In the genomic region with DNA sequence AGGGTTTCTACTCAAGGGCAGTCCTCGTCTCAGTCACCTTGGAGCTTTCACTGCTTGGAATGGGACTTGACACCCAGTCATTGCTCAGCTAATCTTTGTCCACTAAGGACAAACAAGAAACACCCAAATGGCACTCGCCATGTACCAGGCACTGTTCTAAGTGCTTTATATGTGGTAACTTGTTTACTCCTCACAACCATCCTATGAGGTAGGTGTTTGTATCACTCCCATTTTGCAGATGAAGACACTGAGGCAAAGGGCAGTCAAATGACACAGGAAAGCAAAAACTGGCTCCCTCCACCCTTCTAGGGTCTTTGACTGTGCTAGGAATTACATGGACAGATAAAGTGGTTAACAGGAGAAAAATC, we compare ENCODE assay signal across 9 cellular contexts. TPM values are rescaled to one million over a fixed set of nuclear protein-coding genes. Genes with fewer than 3 reads are reported as not detected.
DNase-seq lines count a peak whose midpoint lies in the region; ATAC-seq and TF ChIP-seq lines count a peak whose summit lies in the region.
"Had no signal": no experiment of that assay in that cellular context is flagged by ENCODE, and none has a peak within 500 bp of the region (broad histone marks: within the 10 kb centered on the region; RNA-seq: fewer than 3 reads in every experiment).

No MANE protein-coding gene starts in this region.

- H3K9me3 Mint-ChIP-seq in naive B cell: peaks cover 0 to 1% (median 0%) of the 10 kb centered on the region in 7 donors

- no peak overlapping the region for H3K4me3 ChIP-seq in left ventricle myocardium inferior
- H3K4me3 ChIP-seq in adrenal gland: no peak overlapping the region
- H3K4me3 ChIP-seq in upper lobe of right lung: no peak overlapping the region

- no peaks in the 10 kb centered on the region for H3K27me3 Mint-ChIP-seq in naive B cell

- 36 to 61% (median 52%) methylated on average over 2 of the region's 2 CpGs for WGBS in adrenal gland, 4 donors

- intact Hi-C loops in left ventricle myocardium inferior (cut with micrococcal nuclease) (loop anchor here (10.0 kb wide), 2 partner anchors 85 to 205 kb away; no protein-coding TSS in a partner anchor), Right ventricle myocardium superior (cut with DNase I) (loop anchor here (10.0 kb wide), 4 partner anchors 85 to 435 kb away; a partner anchor contains a TSS), adrenal gland (cut with DNase I) (loop anchor here (10.0 kb wide), 2 partner anchors 205 to 375 kb away; no protein-coding TSS in a partner anchor), upper lobe of right lung (cut with DNase I) (no loop called here)

- peak overlapping the region; percentile 42 to 86 (median 72) for H3K4me3 Mint-ChIP-seq in naive B cell

- peak overlapping the region in 5 of 6 donors; percentile 71 to 99 (median 93) for H3K27ac Mint-ChIP-seq in naive B cell

- H3K4me1 ChIP-seq in left ventricle myocardium inferior: peaks cover 94% of the 10 kb centered on the region
- H3K4me1 ChIP-seq in adrenal gland (replicated peaks in 1 of 2): peaks cover 55 to 82% of the 10 kb centered on the region in 2 donors
- peaks cover 76% of the 10 kb centered on the region for H3K4me1 ChIP-seq in upper lobe of right lung

- no peaks in the 10 kb centered on the region for H3K27me3 ChIP-seq in left ventricle myocardium inferior (ENCODE audit: low read depth)
- H3K27me3 ChIP-seq in adrenal gland: no peaks in the 10 kb centered on the region
- H3K27me3 ChIP-seq in upper lobe of right lung: no peaks in the 10 kb centered on the region

- DNase-seq in left ventricle myocardium inferior: no peak
- DNase-seq in Right ventricle myocardium superior: no peak
- DNase-seq in adrenal gland: no peak
- DNase-seq in naive B cell: no peak
- no peak for DNase-seq in upper lobe of right lung
- DNase-seq in ecto neural progenitor cell (ENCODE audit: low spot score): no peak

- H3K4me1 Mint-ChIP-seq in naive B cell: peaks cover 44 to 86% (median 80%) of the 10 kb centered on the region in 3 donors

- H3K36me3 Mint-ChIP-seq in naive B cell: no peaks in the 10 kb centered on the region

- ATAC-seq in Right ventricle myocardium superior (ENCODE audit: poor library complexity) (no peak), naive B cell (ENCODE audit: low read depth in 2 of 2) (no peak), upper lobe of right lung (no peak), HG03025 (IDR thresholded peaks at IDR 0.05; ENCODE audit: low FRiP score, unreplicated experiment) (no peak), GM21529 (IDR thresholded peaks at IDR 0.05; ENCODE audit: unreplicated experiment) (no peak)
- ATAC-seq: Right ventricle myocardium inferior had no signal

- TF ChIP-seq POLR2A in adrenal gland (IDR thresholded peaks at IDR 0.05): no peak

- H3K27ac ChIP-seq in left ventricle myocardium inferior (replicated peaks) (peak overlapping the region; percentile 91), adrenal gland (peak overlapping the region; percentile 48 to 100 (median 96)), upper lobe of right lung (peak overlapping the region; percentile 94)

- H3K36me3 ChIP-seq in left ventricle myocardium inferior (peaks cover 3% of the 10 kb centered on the region), adrenal gland (replicated peaks in 1 of 2) (no peaks in the 10 kb centered on the region), upper lobe of right lung (peaks cover 16% of the 10 kb centered on the region)

- no peaks in the 10 kb centered on the region for H3K9me3 ChIP-seq in left ventricle myocardium inferior (replicated peaks)
- H3K9me3 ChIP-seq in adrenal gland (replicated peaks in 1 of 3): no peaks in the 10 kb centered on the region
- H3K9me3 ChIP-seq in upper lobe of right lung: no peaks in the 10 kb centered on the region

- no peak for TF ChIP-seq CTCF in left ventricle myocardium inferior (IDR thresholded peaks at IDR 0.05; ENCODE audit: borderline replicate concordance)
- TF ChIP-seq CTCF in adrenal gland (IDR thresholded peaks at IDR 0.05): peak in 1 of 6 experiments; percentile 1
- TF ChIP-seq CTCF in upper lobe of right lung (IDR thresholded peaks at IDR 0.05): no peak

RNA-seq across cellular contexts. Expression of a gene that starts 24.7 kb away (rescaled TPM):
- total RNA-seq in left ventricle myocardium inferior: 25.6 TPM
- 26.1 TPM for total RNA-seq in Right ventricle myocardium superior
- 10 to 100 TPM; 36.3 to 67.0 (median 49.3) TPM for total RNA-seq in adrenal gland
- polyA plus RNA-seq in adrenal gland: 10 to 100 TPM; 37.4 to 47.8 (median 37.9) TPM
- polyA plus RNA-seq in naive B cell (ENCODE audit: low read depth in 6 of 6): 10 to 100 TPM; 15.7 to 28.4 (median 18.6) TPM
- 39.9 TPM for total RNA-seq in upper lobe of right lung

RNA-seq across cellular contexts. Expression of a gene that starts 56.3 kb away (rescaled TPM):
- total RNA-seq in left ventricle myocardium inferior: 66.3 TPM
- total RNA-seq in Right ventricle myocardium superior: 54.8 TPM
- total RNA-seq in adrenal gland: 100 to 1,000 TPM; 211 to 711 (median 386) TPM
- 100 to 1,000 TPM; 109 to 149 (median 123) TPM for polyA plus RNA-seq in adrenal gland
- polyA plus RNA-seq in naive B cell (ENCODE audit: low read depth in 6 of 6): 100 to 1,000 TPM in 1 of 6 donors, 10 to 100 TPM in 5; 22.6 to 124 (median 78.2) TPM
- total RNA-seq in upper lobe of right lung: 200 TPM
